ENCODE assay signal across 19 cellular contexts in the genomic region with DNA sequence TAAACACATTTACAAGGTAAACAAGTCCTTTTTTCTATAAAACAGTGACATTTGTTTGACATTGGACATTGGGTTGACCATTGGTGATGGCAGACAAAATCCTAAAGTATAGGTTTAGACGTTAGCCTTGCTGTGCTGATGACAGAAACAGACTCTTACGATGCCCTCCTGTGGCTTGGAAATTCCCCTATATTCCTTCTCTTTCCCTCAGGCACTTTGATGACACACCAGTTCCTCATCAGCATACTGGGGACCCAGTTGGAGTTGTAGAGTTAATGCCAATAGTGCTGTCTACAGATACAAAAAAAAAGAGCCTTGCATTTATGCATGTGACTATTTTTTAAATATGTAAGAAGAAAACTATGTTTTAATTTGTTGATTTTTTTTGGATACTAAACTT.
"Had no signal": no experiment of that assay in that cellular context is flagged by ENCODE, and none has a peak within 500 bp of the region (broad histone marks: within the 10 kb centered on the region; RNA-seq: fewer than 3 reads in every experiment).

No MANE protein-coding gene starts in this region.

- H3K4me1 Mint-ChIP-seq: activated CD8-positive, alpha-beta memory T cell treated with anti-CD3 and anti-CD28 coated beads, Interleukin-2, amount 10 ng/mL, durations not matched to agents 7 days and 5 days; neural crest cell had no signal

- H3K36me3 ChIP-seq: brain microvascular endothelial cell, esophagus muscularis mucosa, heart left ventricle, ovary, suprapubic skin, upper lobe of left lung had no signal

- H3K4me3 ChIP-seq: esophagus muscularis mucosa, heart left ventricle, ovary, suprapubic skin, upper lobe of left lung had no signal

- H3K9me3 Mint-ChIP-seq: activated naive CD4-positive, alpha-beta T cell treated with anti-CD3 and anti-CD28 coated beads, Interleukin-2, amount 50 U/mL, for 72 hours had no signal

- H3K27ac ChIP-seq: brain microvascular endothelial cell, esophagus muscularis mucosa, heart left ventricle, ovary, suprapubic skin, upper lobe of left lung had no signal

- H3K27ac Mint-ChIP-seq: activated CD8-positive, alpha-beta memory T cell treated with anti-CD3 and anti-CD28 coated beads, Interleukin-2, amount 10 ng/mL, durations not matched to agents 7 days and 5 days; activated naive CD4-positive, alpha-beta T cell treated with anti-CD3 and anti-CD28 coated beads, Interleukin-2, amount 50 U/mL, for 72 hours; activated T-cell treated with anti-CD3 and anti-CD28 coated beads, Interleukin-2, amount 50 U/mL, for 24 hours; mesothelial cell of epicardium had no signal

- H3K36me3 Mint-ChIP-seq: activated CD8-positive, alpha-beta memory T cell treated with anti-CD3 and anti-CD28 coated beads, Interleukin-2, amount 10 ng/mL, durations not matched to agents 7 days and 5 days; activated naive CD4-positive, alpha-beta T cell treated with anti-CD3 and anti-CD28 coated beads, Interleukin-2, amount 50 U/mL, for 72 hours had no signal

- H3K4me3 Mint-ChIP-seq: activated CD8-positive, alpha-beta memory T cell treated with anti-CD3 and anti-CD28 coated beads, Interleukin-2, amount 10 ng/mL, durations not matched to agents 7 days and 5 days; activated T-cell treated with anti-CD3 and anti-CD28 coated beads, Interleukin-2, amount 50 U/mL, for 24 hours; mesothelial cell of epicardium; neural crest cell had no signal

- ATAC-seq: activated CD8-positive, alpha-beta memory T cell treated with anti-CD3 and anti-CD28 coated beads, Interleukin-2, amount 10 ng/mL, durations not matched to agents 7 days and 5 days; activated naive CD4-positive, alpha-beta T cell treated with anti-CD3 and anti-CD28 coated beads, Interleukin-2, amount 50 U/mL, for 72 hours; heart left ventricle; stimulated activated naive CD8-positive, alpha-beta T cell treated with anti-CD3 and anti-CD28 coated beads, Interleukin-15, Interleukin-2, amounts not matched to agents 100 U/mL and 50 U/mL, for 24 hours had no signal

- H3K27me3 ChIP-seq: brain microvascular endothelial cell, esophagus muscularis mucosa, heart left ventricle, ovary, suprapubic skin, upper lobe of left lung had no signal

- H3K4me1 ChIP-seq: suprapubic skin, upper lobe of left lung had no signal

- DNase-seq: activated CD4-positive, alpha-beta T cell treated with anti-CD3 and anti-CD28 coated beads, Interleukin-2, amount 50 U/mL, for 48 hours; activated CD4-positive, CD25-positive, alpha-beta regulatory T cell treated with anti-CD3 and anti-CD28 coated beads, Interleukin-2, amount 50 U/mL, for 72 hours; activated CD8-positive, alpha-beta memory T cell treated with anti-CD3 and anti-CD28 coated beads, Interleukin-2, amount 10 ng/mL, durations not matched to agents 7 days and 5 days; activated effector memory CD4-positive, alpha-beta T cell treated with Interleukin-2 at 50 U/mL for 16 hours; activated T-cell treated with anti-CD3 and anti-CD28 coated beads, Interleukin-2, amount 50 U/mL, for 24 hours; amygdala; brain microvascular endothelial cell; dermis blood vessel endothelial cell; heart left ventricle; ovary; stimulated activated CD4-positive, alpha-beta T cell treated with anti-CD3 and anti-CD28 coated beads, Interleukin-4, amount 100 ng/mL, for 1 hour; stimulated activated CD8-positive, alpha-beta memory T cell treated with anti-CD3 and anti-CD28 coated beads, Interleukin-4, amount 100 ng/mL, for 48 hours; stimulated activated naive CD8-positive, alpha-beta T cell treated with anti-CD3 and anti-CD28 coated beads, Interleukin-15, Interleukin-2, amounts not matched to agents 100 U/mL and 50 U/mL, for 24 hours; upper lobe of left lung had no signal

- H3K27me3 Mint-ChIP-seq: activated CD8-positive, alpha-beta memory T cell treated with anti-CD3 and anti-CD28 coated beads, Interleukin-2, amount 10 ng/mL, durations not matched to agents 7 days and 5 days; activated T-cell treated with anti-CD3 and anti-CD28 coated beads, Interleukin-2, amount 50 U/mL, for 24 hours had no signal

- H3K9me3 ChIP-seq: esophagus muscularis mucosa, ovary, suprapubic skin, upper lobe of left lung had no signal
